In the genomic region with DNA sequence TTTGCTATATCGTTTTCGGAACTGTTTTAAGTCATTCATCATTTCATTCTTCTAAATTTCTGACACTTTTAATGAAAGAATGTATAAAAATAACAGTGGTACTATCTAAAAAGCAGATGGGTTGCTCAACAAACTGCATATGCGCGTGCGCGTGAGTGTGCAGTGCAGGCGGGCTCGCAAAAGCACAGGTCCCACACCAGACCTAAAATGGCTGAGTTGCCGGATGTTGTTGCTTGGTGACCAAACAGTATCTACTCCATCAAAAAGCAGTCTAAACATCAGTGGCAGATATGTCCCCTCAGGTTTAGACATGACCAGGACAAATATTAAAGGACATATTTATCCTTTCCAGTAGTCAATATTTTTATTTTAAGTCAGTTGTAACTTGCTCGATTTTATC, we compare ENCODE assay signal across 1 cellular context.
A peak's percentile ranks its signal among the peaks of the same experiment; 100 is the strongest.
TF ChIP-seq lines count a peak whose summit lies in the region.

No MANE protein-coding gene starts in this region.

TF ChIP-seq in SK-N-SH, 30 proteins besides CTCF, POLR2A, EP300 and RAD21 (continued from another document):
- no peak for TF ChIP-seq ZBTB33 (IDR thresholded peaks at IDR 0.05; ENCODE audit: borderline replicate concordance, low read depth)
- no peak for TF ChIP-seq RFX5 (IDR thresholded peaks at IDR 0.05; ENCODE audit: low read length)
- peak; percentile 17 for TF ChIP-seq CHD2 (IDR thresholded peaks at IDR 0.05; ENCODE audit: low read length, partially characterized antibody)
